ENCODE assay signal across 2 cellular contexts in genomic region chr1:8281843-8282509, GRCh38.
TF ChIP-seq lines count a peak whose summit lies in the region.

No MANE protein-coding gene starts in this region.

TF ChIP-seq in IMR-90, 13 proteins besides CTCF, POLR2A, EP300 and RAD21 (continued from another document):
- no peak for TF ChIP-seq ELK1 (IDR thresholded peaks at IDR 0.05; ENCODE audit: borderline replicate concordance, low read depth, low read length)
- no peak for TF ChIP-seq RCOR1 (IDR thresholded peaks at IDR 0.05; ENCODE audit: insufficient replicate concordance, low read length)
- TF ChIP-seq USF2 (IDR thresholded peaks at IDR 0.05; ENCODE audit: low read depth, low read length), result no peak
- TF ChIP-seq BHLHE40 (IDR thresholded peaks at IDR 0.05; ENCODE audit: low read depth, low read length), result no peak
- TF ChIP-seq RFX5 (IDR thresholded peaks at IDR 0.05; ENCODE audit: low read depth, low read length), result no peak

TF ChIP-seq in SK-N-SH treated with all-trans-retinoic acid at 6 μM for 48 hours, 23 proteins besides CTCF, POLR2A, EP300 and RAD21 (continued from another document):
- TF ChIP-seq TSHZ2 (CRISPR knock-in tag; IDR thresholded peaks at IDR 0.05) (no peak), ZNF565 (CRISPR knock-in tag; conservative IDR thresholded peaks at IDR 0.05; ENCODE audit: low read depth) (no peak), ARNTL (CRISPR knock-in tag; IDR thresholded peaks at IDR 0.05; ENCODE audit: borderline replicate concordance, low read depth) (no peak), POU6F1 (CRISPR knock-in tag; IDR thresholded peaks at IDR 0.05; ENCODE audit: borderline replicate concordance, low read depth) (no peak), RARB (CRISPR knock-in tag; IDR thresholded peaks at IDR 0.05) (no peak)
